ENCODE assay signal across 1 cellular context in the genomic region with DNA sequence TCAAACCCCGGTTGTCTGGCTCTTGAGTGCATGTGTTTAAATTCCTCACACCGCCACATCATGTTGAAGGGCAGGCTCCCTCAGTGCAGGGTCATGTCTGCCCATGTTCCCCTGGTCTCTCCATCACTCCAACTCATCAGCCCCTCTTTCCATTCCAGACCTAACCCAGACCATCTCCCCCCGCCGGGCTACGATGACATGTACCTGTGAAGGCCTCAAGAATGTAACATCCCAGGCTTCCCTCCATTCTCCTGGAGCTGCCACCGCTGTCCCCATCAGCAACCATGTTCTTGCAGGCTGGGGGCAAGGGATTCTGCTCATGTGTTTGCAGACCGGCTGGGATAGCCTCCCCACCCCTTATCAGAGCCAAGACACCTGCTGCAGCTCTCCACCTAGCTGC.
TF ChIP-seq lines count a peak whose summit lies in the region.

No MANE protein-coding gene starts in this region.

TF ChIP-seq in K562, 482 proteins besides CTCF, POLR2A, EP300 and RAD21:
- TF ChIP-seq GATA2 (CRISPR knock-in tag; IDR thresholded peaks at IDR 0.05) (no peak), RCOR1 (IDR thresholded peaks at IDR 0.05; ENCODE audit: borderline replicate concordance in 1 of 2, low read depth in 2 of 2, low read length in 2 of 2) (0 out of 4 replicates have a peak, but pooled peaks of 1 of the 2 experiments have one; percentile 30), C11orf30 (IDR thresholded peaks at IDR 0.05; ENCODE audit: low read depth) (no peak), SRSF1 (IDR thresholded peaks at IDR 0.05; ENCODE audit: low read depth, low read length) (no peak), RNF2 (IDR thresholded peaks at IDR 0.05) (no peak), TCF3 (CRISPR knock-in tag; IDR thresholded peaks at IDR 0.05) (0 out of 2 replicates have a peak, but pooled peaks have one; percentile 21)
- TF ChIP-seq, protein P1, sequence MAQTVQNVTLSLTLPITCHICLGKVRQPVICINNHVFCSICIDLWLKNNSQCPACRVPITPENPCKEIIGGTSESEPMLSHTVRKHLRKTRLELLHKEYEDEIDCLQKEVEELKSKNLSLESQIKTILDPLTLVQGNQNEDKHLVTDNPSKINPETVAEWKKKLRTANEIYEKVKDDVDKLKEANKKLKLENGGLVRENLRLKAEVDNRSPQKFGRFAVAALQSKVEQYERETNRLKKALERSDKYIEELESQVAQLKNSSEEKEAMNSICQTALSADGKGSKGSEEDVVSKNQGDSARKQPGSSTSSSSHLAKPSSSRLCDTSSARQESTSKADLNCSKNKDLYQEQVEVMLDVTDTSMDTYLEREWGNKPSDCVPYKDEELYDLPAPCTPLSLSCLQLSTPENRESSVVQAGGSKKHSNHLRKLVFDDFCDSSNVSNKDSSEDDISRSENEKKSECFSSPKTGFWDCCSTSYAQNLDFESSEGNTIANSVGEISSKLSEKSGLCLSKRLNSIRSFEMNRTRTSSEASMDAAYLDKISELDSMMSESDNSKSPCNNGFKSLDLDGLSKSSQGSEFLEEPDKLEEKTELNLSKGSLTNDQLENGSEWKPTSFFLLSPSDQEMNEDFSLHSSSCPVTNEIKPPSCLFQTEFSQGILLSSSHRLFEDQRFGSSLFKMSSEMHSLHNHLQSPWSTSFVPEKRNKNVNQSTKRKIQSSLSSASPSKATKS (CRISPR knock-in tag; IDR thresholded peaks at IDR 0.05) = no peak
